In the genomic region with DNA sequence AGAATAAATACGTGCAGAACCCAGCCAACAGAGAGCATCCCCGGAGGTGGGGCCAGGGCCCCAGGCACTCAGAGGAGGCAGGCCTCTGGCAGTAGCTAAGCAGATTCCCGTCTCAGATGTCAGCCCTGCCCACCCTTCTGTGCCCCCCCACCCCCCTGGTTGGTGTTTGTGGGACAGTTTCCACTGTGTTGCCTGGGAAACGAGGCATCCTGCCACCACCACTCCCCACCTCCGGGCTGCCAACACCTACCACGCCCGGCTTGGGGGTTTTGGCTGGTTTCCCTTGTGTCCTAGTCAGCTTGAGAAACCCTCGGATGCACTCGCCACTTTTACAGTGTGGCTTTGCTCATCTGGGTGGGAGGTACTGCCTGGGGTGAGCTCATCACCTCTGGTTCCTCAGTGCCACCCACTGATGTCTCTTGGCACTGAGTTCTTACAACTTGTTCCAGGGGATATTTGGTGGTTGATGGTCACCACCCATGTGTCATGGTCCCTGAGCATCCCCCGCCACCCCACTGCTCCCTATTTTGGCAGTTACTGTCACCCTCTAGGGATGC, we compare ENCODE assay signal across 8 cellular contexts.
DNase-seq lines count a peak whose midpoint lies in the region; ATAC-seq and TF ChIP-seq lines count a peak whose summit lies in the region.

No MANE protein-coding gene starts in this region.

- H3K9me3 ChIP-seq in HCT116 (ENCODE audit: control insufficient read depth in 1 of 2, insufficient read depth in 1 of 2, low read depth in 1 of 2, low read length in 2 of 2) (no peaks in the 10 kb centered on the region), SK-N-SH (no peaks in the 10 kb centered on the region)

- DNase-seq in HCT116 (ENCODE audit: low read depth, low spot score) (peak; percentile 1), SK-N-SH (no peak), islet precursor cell (peak; percentile 68), cerebellar nuclear complex (lab: John Stamatoyannopoulos, UW) (no peak), NOMO-1 (lab: John Stamatoyannopoulos, UW; ENCODE audit: unreplicated experiment in 2 of 2) (no peak)
- peak; percentile 70 to 74 for DNase-seq in stimulated activated CD8-positive, alpha-beta memory T cell treated with anti-CD3 and anti-CD28 coated beads, Interleukin-2, amount 100 ng/mL, for 1 hour (ENCODE audit: low read depth in 2 of 2)

- no peaks in the 10 kb centered on the region for H4K20me1 ChIP-seq in HCT116 (ENCODE audit: insufficient read depth)
- H4K20me1 ChIP-seq in SK-N-SH (ENCODE audit: insufficient read depth): no peaks in the 10 kb centered on the region

- TF ChIP-seq EP300 in SK-N-SH (IDR thresholded peaks at IDR 0.05; ENCODE audit: borderline replicate concordance in 1 of 2, low read depth in 1 of 2, low read length in 1 of 2): no peak

- H3K27ac ChIP-seq in HCT116 (ENCODE audit: low read depth, low read length): no peak overlapping the region; the same call in 1 of the 2 replicates
- peak overlapping the region in 1 of 2 experiments; percentile 51; a peak in 2 of 4 replicates for H3K27ac ChIP-seq in SK-N-SH (ENCODE audit: low read depth in 2 of 2, low read length in 1 of 2)

- no peaks in the 10 kb centered on the region for H3K9me3 Mint-ChIP-seq in activated naive CD8-positive, alpha-beta T cell (ENCODE audit: low read depth)

- H3K4me2 ChIP-seq in HCT116 (ENCODE audit: low read length) (peak overlapping the region; percentile 63), SK-N-SH (peak overlapping the region; percentile 55)

- H3K9ac ChIP-seq in HCT116 (ENCODE audit: low read length): no peak overlapping the region; the same call in 1 of the 2 replicates
- no peak overlapping the region for H3K9ac ChIP-seq in SK-N-SH

- H3K36me3 Mint-ChIP-seq in activated naive CD8-positive, alpha-beta T cell: no peaks in the 10 kb centered on the region

- ATAC-seq in HCT116: peak; percentile 67
- no peak for ATAC-seq in GM21786 (IDR thresholded peaks at IDR 0.05; ENCODE audit: unreplicated experiment)

- H3K4me3 ChIP-seq in HCT116 (replicated peaks in 1 of 2; ENCODE audit: low read depth in 1 of 2, low read length in 2 of 2) (no peak overlapping the region), SK-N-SH (ENCODE audit: low read depth in 2 of 2, low read length in 1 of 2) (no peak overlapping the region)

- no peaks in the 10 kb centered on the region for H3K36me3 ChIP-seq in HCT116 (ENCODE audit: control insufficient read depth in 1 of 2, insufficient read depth in 2 of 2, low read length in 2 of 2)
- H3K36me3 ChIP-seq in SK-N-SH (replicated peaks in 1 of 2; ENCODE audit: control insufficient read depth in 1 of 2, insufficient read depth in 2 of 2, low read length in 1 of 2): no peaks in the 10 kb centered on the region

- peak overlapping the region; percentile 8 for H3K4me3 Mint-ChIP-seq in activated naive CD8-positive, alpha-beta T cell

- 56% methylated on average over 10 of the region's 10 CpGs for WGBS in SK-N-SH (ENCODE audit: low lambda C conversion rate)

- peak overlapping the region; percentile 36 for H3K27ac Mint-ChIP-seq in activated naive CD8-positive, alpha-beta T cell

- H2AFZ ChIP-seq in HCT116 (ENCODE audit: low read depth, low read length, poor library complexity, severe bottlenecking) (peak overlapping the region; percentile 29), SK-N-SH (ENCODE audit: low read depth) (peak overlapping the region; percentile 23; the same call in 1 of the 2 replicates)

- H3K4me1 Mint-ChIP-seq in activated naive CD8-positive, alpha-beta T cell (ENCODE audit: low read depth): peaks cover 28% of the 10 kb centered on the region

- POLR2A ChIA-PET in HCT116 (lab: Charles Lee) (interaction anchor here (1.0 kb wide), 2 partner anchors 8 to 72 kb away, joined by 3 read pairs; partner anchors contain the start of gene YWHAQ), SK-N-SH (lab: Yijun Ruan, JAX) (no interaction called here)

- TF ChIP-seq CTCF in HCT116 (IDR thresholded peaks at IDR 0.05 in 2 of 3, conservative IDR thresholded peaks at IDR 0.05 in 1 of 3; ENCODE audit: borderline replicate concordance in 1 of 3, insufficient read depth in 1 of 3, low read depth in 2 of 3, low read length in 2 of 3) (no peak), SK-N-SH (IDR thresholded peaks at IDR 0.05) (no peak)

- H3K9me2 ChIP-seq in HCT116 (ENCODE audit: insufficient read depth): no peaks in the 10 kb centered on the region
- no peaks in the 10 kb centered on the region for H3K9me2 ChIP-seq in SK-N-SH

- H3K27me3 ChIP-seq in HCT116 (ENCODE audit: insufficient read depth, low read length) (no peaks in the 10 kb centered on the region), SK-N-SH (ENCODE audit: insufficient read depth) (no peaks in the 10 kb centered on the region)

- no peak for TF ChIP-seq POLR2A in HCT116 (IDR thresholded peaks at IDR 0.05; ENCODE audit: borderline replicate concordance, extremely low read depth, insufficient read depth, insufficient read length)

- no TSS peak for BruUV-seq in HCT116 (replicated peaks; lab: Mats Ljungman, UMichigan)

- H3K4me1 ChIP-seq in HCT116 (ENCODE audit: control insufficient read depth in 1 of 2, insufficient read depth in 2 of 2, low read length in 2 of 2): peaks cover 10 to 25% of the 10 kb centered on the region in 2 experiments; a peak in 3 of 4 replicates
- H3K4me1 ChIP-seq in SK-N-SH (ENCODE audit: control insufficient read depth in 1 of 2, insufficient read depth in 2 of 2, low read depth in 1 of 2, low read length in 1 of 2): peaks cover 4 to 10% of the 10 kb centered on the region in 2 experiments; a peak in 3 of 4 replicates

- intact Hi-C loops in HCT116 (cut with micrococcal nuclease): no loop called here

- H3F3A ChIP-seq in SK-N-SH (replicated peaks; ENCODE audit: insufficient read depth): no peaks in the 10 kb centered on the region

- TF ChIP-seq RAD21 in HCT116 (IDR thresholded peaks at IDR 0.05; ENCODE audit: low read depth) (no peak), SK-N-SH (IDR thresholded peaks at IDR 0.05; ENCODE audit: low read length) (no peak)

- H3K27me3 Mint-ChIP-seq in activated naive CD8-positive, alpha-beta T cell: no peaks in the 10 kb centered on the region

- RAD21 ChIA-PET in HCT116 (lab: Charles Lee; ENCODE audit: low non-redundant PET in 1 of 2, low total read pairs in 2 of 2, uncharacterized antibody in 2 of 2, unreplicated experiment in 2 of 2): no interaction called here

- H3K79me2 ChIP-seq in HCT116 (ENCODE audit: insufficient read depth, low read length) (no peaks in the 10 kb centered on the region), SK-N-SH (ENCODE audit: insufficient read depth) (no peaks in the 10 kb centered on the region)

- CTCF ChIA-PET in HCT116 (lab: Charles Lee): no interaction called here
- CTCF ChIA-PET in SK-N-SH (lab: Yijun Ruan, JAX): interaction anchor here (1.2 kb wide), 1 partner anchor 111 kb away, joined by 5 read pairs; no protein-coding TSS in a partner anchor

TF ChIP-seq in HCT116, 20 proteins besides CTCF, POLR2A, EP300 and RAD21 (continues in another document):
- TF ChIP-seq ZFX (IDR thresholded peaks at IDR 0.05): no peak
- TF ChIP-seq CBX3 (IDR thresholded peaks at IDR 0.05; ENCODE audit: low read depth): no peak
- no peak for TF ChIP-seq FOSL1 (IDR thresholded peaks at IDR 0.05; ENCODE audit: low read depth)
- TF ChIP-seq TCF7L2 (IDR thresholded peaks at IDR 0.05; ENCODE audit: borderline replicate concordance, extremely low read depth, insufficient read depth, insufficient read length): no peak
- no peak for TF ChIP-seq EGR1 (IDR thresholded peaks at IDR 0.05; ENCODE audit: low read depth)
- TF ChIP-seq SRF (IDR thresholded peaks at IDR 0.05; ENCODE audit: low read depth): no peak
- no peak for TF ChIP-seq YY1 (IDR thresholded peaks at IDR 0.05; ENCODE audit: extremely low read depth, insufficient replicate concordance, low read depth, low read length)

TF ChIP-seq in SK-N-SH, 30 proteins besides CTCF, POLR2A, EP300 and RAD21:
- TF ChIP-seq FOXJ3 (CRISPR knock-in tag; IDR thresholded peaks at IDR 0.05) (no peak), TCF12 (IDR thresholded peaks at IDR 0.05) (peak; percentile 20; the same call in 1 of the 2 replicates), IRF3 (IDR thresholded peaks at IDR 0.05; ENCODE audit: low read depth, low read length) (no peak), NFIC (IDR thresholded peaks at IDR 0.05; ENCODE audit: borderline replicate concordance) (peak; percentile 59), EZH2phosphoT487 (IDR thresholded peaks at IDR 0.05; ENCODE audit: borderline replicate concordance, low read depth) (no peak), GATA2 (CRISPR knock-in tag; IDR thresholded peaks at IDR 0.05) (no peak)

Comparison
In these comparisons a context has a peak if more than half of its experiments do, and no peak if none do; other contexts are left out.
1. DNase-seq: peak in HCT116 (single experiment), islet precursor cell (single experiment) and stimulated activated CD8-positive, alpha-beta memory T cell treated with anti-CD3 and anti-CD28 coated beads, Interleukin-2, amount 100 ng/mL, for 1 hour (2 of 2); none in SK-N-SH (single experiment), cerebellar nuclear complex (0 of 2) and NOMO-1 (0 of 2).